In genomic region chr22:22058649-22059475, GRCh38 we compare ENCODE assay signal across 26 cellular contexts.
DNase-seq lines count a peak whose midpoint lies in the region; ATAC-seq and TF ChIP-seq lines count a peak whose summit lies in the region.
"Had no signal": no experiment of that assay in that cellular context is flagged by ENCODE, and none has a peak within 500 bp of the region (broad histone marks: within the 10 kb centered on the region; RNA-seq: fewer than 3 reads in every experiment).

No MANE protein-coding gene starts in this region.

- no peaks in the 10 kb centered on the region for H3K9me3 ChIP-seq in esophagus muscularis mucosa
- H3K9me3 ChIP-seq: BE2C, stomach, tibial nerve had no signal

- H3K27ac ChIP-seq in esophagus muscularis mucosa (replicated peaks in 1 of 4) = no peak overlapping the region
- H3K27ac ChIP-seq: GM23248, parathyroid adenoma, stomach, tibial nerve had no signal

- ATAC-seq in left ventricle myocardium superior = no peak
- ATAC-seq: activated CD8-positive, alpha-beta T cell treated with anti-CD3 and anti-CD28 coated beads for 36 hours; natural killer cell treated with Interleukin-12 subunit alpha and Interleukin-12 subunit beta and Interleukin-15 and Interleukin-18, amount 100 ng/mL, for 72 hours; right cardiac atrium; Right ventricle myocardium inferior had no signal

- TF ChIP-seq EP300 in esophagus muscularis mucosa (IDR thresholded peaks at IDR 0.05) = no peak

- no peak for TF ChIP-seq CTCF in esophagus muscularis mucosa (IDR thresholded peaks at IDR 0.05)

- WGBS in esophagus muscularis mucosa = 53% methylated on average over 5 of the region's 5 CpGs

- no peaks in the 10 kb centered on the region for H3K36me3 ChIP-seq in esophagus muscularis mucosa
- H3K36me3 ChIP-seq: BE2C, stomach, tibial nerve had no signal

- H3K4me1 ChIP-seq in esophagus muscularis mucosa = peaks cover 3 to 16% (median 8%) of the 10 kb centered on the region in 4 donors
- H3K4me1 ChIP-seq: BE2C, parathyroid adenoma had no signal

- H3K4me3 ChIP-seq in esophagus muscularis mucosa = no peak overlapping the region
- H3K4me3 ChIP-seq: GM23248, stomach, tibial nerve had no signal

- DNase-seq in SIG-M5 treated with dmso at 0.1 percent for 504 hours (lab: John Stamatoyannopoulos, UW; ENCODE audit: unreplicated experiment) (peak; percentile 48), SIG-M5 (lab: John Stamatoyannopoulos, UW) (no peak), NOMO-1 treated with DMSO at 0.1 percent for 48 hours (lab: John Stamatoyannopoulos, UW; ENCODE audit: unreplicated experiment) (peak; percentile 43), esophagus muscularis mucosa (ENCODE audit: extremely low spot score) (peak; percentile 55), AG20443 (ENCODE audit: low spot score) (no peak), NCI-H187 (lab: John Stamatoyannopoulos, UW) (no peak), midbrain (lab: John Stamatoyannopoulos, UW) (no peak), left ventricle myocardium superior (no peak)
- DNase-seq: activated CD8-positive, alpha-beta T cell treated with anti-CD3 and anti-CD28 coated beads for 36 hours; activated naive CD4-positive, alpha-beta T cell treated with Interleukin-2 at 50 U/mL for 16 hours; amygdala; BE2C; EL; glutamatergic neuron; GM23248; Kasumi-1; mesenchymal stem cell; NCI-H510A; right cardiac atrium; stimulated activated CD4-positive, alpha-beta T cell treated with anti-CD3 and anti-CD28 coated beads, Interleukin-12 subunit alpha, Interleukin-12 subunit beta, amount 100 ng/mL, for 4 hours; stomach; SW 1271 had no signal

- intact Hi-C loops in esophagus muscularis mucosa (cut with DNase I) = no loop called here
- intact Hi-C loops in left ventricle myocardium superior (cut with micrococcal nuclease) = no loop called here

- no peak for TF ChIP-seq POLR2A in esophagus muscularis mucosa (IDR thresholded peaks at IDR 0.05; ENCODE audit: low read depth)

- H3K27me3 ChIP-seq in esophagus muscularis mucosa = peaks cover 0 to 37% (median 0%) of the 10 kb centered on the region in 4 donors
- H3K27me3 ChIP-seq: tibial nerve had no signal

Comparison
In these comparisons a context has a peak if more than half of its experiments do, and no peak if none do; other contexts are left out.
1. DNase-seq: peak in SIG-M5 treated with dmso at 0.1 percent for 504 hours (single experiment), NOMO-1 treated with DMSO at 0.1 percent for 48 hours (single experiment) and esophagus muscularis mucosa (single experiment); none in SIG-M5 (single experiment), AG20443 (single experiment), NCI-H187 (0 of 2), midbrain (single experiment) and left ventricle myocardium superior (single experiment).